Comparison of ENCODE assay signal across 1 cellular context in the genomic region with DNA sequence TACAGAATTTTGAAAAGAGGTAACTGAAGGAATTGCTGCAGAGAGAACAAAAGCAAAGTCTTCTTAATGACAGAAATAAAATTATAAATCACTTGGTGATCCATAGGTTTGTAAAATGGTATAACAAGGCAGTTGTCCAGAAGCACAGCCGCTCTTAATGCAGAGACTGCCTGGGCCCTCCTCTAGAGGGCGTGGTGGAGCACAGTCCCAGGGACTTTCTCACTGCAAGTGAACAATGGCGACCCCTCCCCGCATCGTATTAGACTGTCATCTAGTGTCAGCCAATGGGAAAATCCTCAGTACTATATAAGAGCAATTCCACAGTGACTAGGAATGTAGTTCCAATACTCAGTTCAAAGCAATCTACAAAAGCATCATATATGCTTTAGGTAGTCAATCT.
TF ChIP-seq lines count a peak whose summit lies in the region.

No MANE protein-coding gene starts in this region.

TF ChIP-seq in K562, 482 proteins besides CTCF, POLR2A, EP300 and RAD21:
- TF ChIP-seq, protein P1, sequence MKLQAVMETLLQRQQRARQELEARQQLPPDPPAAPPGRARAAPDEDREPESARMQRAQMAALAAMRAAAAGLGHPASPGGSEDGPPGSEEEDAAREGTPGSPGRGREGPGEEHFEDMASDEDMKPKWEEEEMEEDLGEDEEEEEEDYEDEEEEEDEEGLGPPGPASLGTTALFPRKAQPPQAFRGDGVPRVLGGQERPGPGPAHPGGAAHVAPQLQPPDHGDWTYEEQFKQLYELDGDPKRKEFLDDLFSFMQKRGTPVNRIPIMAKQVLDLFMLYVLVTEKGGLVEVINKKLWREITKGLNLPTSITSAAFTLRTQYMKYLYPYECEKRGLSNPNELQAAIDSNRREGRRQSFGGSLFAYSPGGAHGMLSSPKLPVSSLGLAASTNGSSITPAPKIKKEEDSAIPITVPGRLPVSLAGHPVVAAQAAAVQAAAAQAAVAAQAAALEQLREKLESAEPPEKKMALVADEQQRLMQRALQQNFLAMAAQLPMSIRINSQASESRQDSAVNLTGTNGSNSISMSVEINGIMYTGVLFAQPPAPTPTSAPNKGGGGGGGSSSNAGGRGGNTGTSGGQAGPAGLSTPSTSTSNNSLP (IDR thresholded peaks at IDR 0.05; ENCODE audit: borderline replicate concordance, low read depth, low read length): no peak
- no peak for TF ChIP-seq SP2 (IDR thresholded peaks at IDR 0.05; ENCODE audit: extremely low read depth, low read depth, low read length, poor library complexity, severe bottlenecking)
- no peak for TF ChIP-seq C11orf30 (IDR thresholded peaks at IDR 0.05; ENCODE audit: low read depth)
- no peak for TF ChIP-seq EGR1 (conservative IDR thresholded peaks at IDR 0.05)
- no peak for TF ChIP-seq STAG1 (CRISPR knock-in tag; IDR thresholded peaks at IDR 0.05; ENCODE audit: borderline replicate concordance)
- no peak for TF ChIP-seq CC2D1A (IDR thresholded peaks at IDR 0.05)
